In genomic region chr5:67006152-67006848, GRCh38 we compare ENCODE assay signal across 1 cellular context.
TF ChIP-seq lines count a peak whose summit lies in the region.

No MANE protein-coding gene starts in this region.

TF ChIP-seq in HepG2, 621 proteins besides CTCF, POLR2A, EP300 and RAD21 (continued from another document):
- TF ChIP-seq ZNF646 (CRISPR knock-in tag; IDR thresholded peaks at IDR 0.05) = no peak
- no peak for TF ChIP-seq ZNF280B (CRISPR knock-in tag; IDR thresholded peaks at IDR 0.05; ENCODE audit: borderline replicate concordance)
- no peak for TF ChIP-seq ZNF530 (CRISPR knock-in tag; IDR thresholded peaks at IDR 0.05; ENCODE audit: low read depth)
- no peak for TF ChIP-seq ZNF253 (CRISPR knock-in tag; IDR thresholded peaks at IDR 0.05; ENCODE audit: borderline replicate concordance)
- no peak for TF ChIP-seq ZNF337 (CRISPR knock-in tag; IDR thresholded peaks at IDR 0.05; ENCODE audit: borderline replicate concordance, low read depth)
- no peak for TF ChIP-seq NFYC (CRISPR knock-in tag; IDR thresholded peaks at IDR 0.05)
- TF ChIP-seq ZNF230 (CRISPR knock-in tag; IDR thresholded peaks at IDR 0.05) = no peak
- TF ChIP-seq ZNF276 (CRISPR knock-in tag; IDR thresholded peaks at IDR 0.05; ENCODE audit: low read depth) = no peak
- no peak for TF ChIP-seq ZMYM3 (CRISPR knock-in tag; IDR thresholded peaks at IDR 0.05)
- TF ChIP-seq ZNF577 (CRISPR knock-in tag; IDR thresholded peaks at IDR 0.05; ENCODE audit: borderline replicate concordance, low read depth) = no peak
- no peak for TF ChIP-seq THYN1 (CRISPR knock-in tag; IDR thresholded peaks at IDR 0.05; ENCODE audit: borderline replicate concordance, low read depth)
- no peak for TF ChIP-seq SRSF4 (IDR thresholded peaks at IDR 0.05; ENCODE audit: low read depth, low read length, poor library complexity, severe bottlenecking)
TF ChIP-seq in HepG2: peak in this region for 0.
